11 cellular contexts compared by ENCODE assay signal in the genomic region with DNA sequence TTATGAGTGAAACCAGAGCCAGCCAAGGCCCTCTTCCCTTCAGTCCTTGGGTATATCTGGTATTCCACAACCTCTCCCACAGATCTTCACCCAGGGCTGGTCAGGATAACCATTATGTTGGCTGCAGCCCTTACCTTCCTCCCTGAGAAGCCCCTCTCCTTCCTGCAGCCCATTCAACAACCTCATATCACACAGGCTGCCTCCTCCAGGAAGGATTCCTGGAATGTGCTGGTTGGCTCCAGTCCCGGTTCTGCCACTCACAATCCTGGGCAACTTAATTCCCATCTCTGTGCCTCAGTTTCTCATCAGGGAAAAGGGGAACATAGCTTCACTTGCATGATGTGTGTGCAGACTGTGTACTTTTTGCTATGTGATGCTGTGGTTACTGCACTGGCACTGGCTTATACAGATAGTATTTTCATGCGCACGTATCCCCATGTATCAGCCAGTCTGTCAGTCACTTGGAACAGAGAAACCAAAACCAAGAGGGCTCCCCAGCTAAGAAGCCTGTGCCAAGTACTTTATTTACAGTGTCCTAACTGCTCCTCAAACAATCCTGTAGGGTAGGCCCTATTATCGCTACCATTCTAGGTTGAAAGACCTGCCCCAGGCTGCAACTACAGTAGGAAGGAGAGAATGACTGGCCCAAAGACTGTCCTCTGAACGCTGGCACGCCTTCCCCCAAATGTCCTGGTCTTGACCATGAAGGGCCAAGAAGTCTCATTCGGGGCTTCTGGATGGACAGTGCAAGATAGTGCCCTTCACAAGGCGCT. TPM values are rescaled to one million over a fixed set of nuclear protein-coding genes. Genes with fewer than 3 reads are reported as not detected.
DNase-seq lines count a peak whose midpoint lies in the region; ATAC-seq and TF ChIP-seq lines count a peak whose summit lies in the region.
"Had no signal": no experiment of that assay in that cellular context is flagged by ENCODE, and none has a peak within 500 bp of the region (broad histone marks: within the 10 kb centered on the region; RNA-seq: fewer than 3 reads in every experiment).

No MANE protein-coding gene starts in this region.

- peak overlapping the region; percentile 8 to 64 for H3K27ac ChIP-seq in tibial artery

- no peak for ATAC-seq in activated CD8-positive, alpha-beta T cell treated with anti-CD3 and anti-CD28 coated beads for 36 hours
- ATAC-seq in activated CD8-positive, alpha-beta T cell treated with anti-CD3 and anti-CD28 coated beads, Interleukin-2, amount 10 ng/mL, durations not matched to agents 7 days and 5 days = no peak
- ATAC-seq in mucosa of descending colon (peak; percentile 32), GM21619 (IDR thresholded peaks at IDR 0.05; ENCODE audit: unreplicated experiment) (no peak), HG02885 (IDR thresholded peaks at IDR 0.05; ENCODE audit: poor library complexity, unreplicated experiment) (no peak)

- peaks cover 13% of the 10 kb centered on the region for H3K36me3 Mint-ChIP-seq in activated CD8-positive, alpha-beta T cell treated with anti-CD3 and anti-CD28 coated beads for 36 hours (ENCODE audit: low read depth)
- H3K36me3 Mint-ChIP-seq in activated CD8-positive, alpha-beta T cell treated with anti-CD3 and anti-CD28 coated beads, Interleukin-2, amount 10 ng/mL, durations not matched to agents 7 days and 5 days (ENCODE audit: low read depth) = peaks cover 32% of the 10 kb centered on the region
- H3K36me3 Mint-ChIP-seq in brain = peaks cover 70% of the 10 kb centered on the region

- intact Hi-C loops in activated CD8-positive, alpha-beta T cell treated with anti-CD3 and anti-CD28 coated beads for 36 hours (cut with micrococcal nuclease) = no loop called here
- intact Hi-C loops in mucosa of descending colon (cut with DNase I, micrococcal nuclease) (no loop called here), tibial artery (cut with DNase I; ENCODE audit: low total_unique reads) (no loop called here)

- DNase-seq in activated CD8-positive, alpha-beta T cell treated with anti-CD3 and anti-CD28 coated beads for 36 hours = no peak
- DNase-seq in activated CD8-positive, alpha-beta T cell treated with anti-CD3 and anti-CD28 coated beads, Interleukin-2, amount 10 ng/mL, durations not matched to agents 7 days and 5 days = no peak
- DNase-seq in mucosa of descending colon (peak in 2 of 3 donors; percentile 51 to 59), tibial artery (no peak), Kasumi-1 (lab: John Stamatoyannopoulos, UW) (no peak)
- DNase-seq: ACHN; activated naive CD4-positive, alpha-beta T cell treated with Interleukin-2 at 50 U/mL for 16 hours; NCI-H1092 treated with DMSO at 0.1 percent for 48 hours had no signal

- POLR2A ChIA-PET in activated CD8-positive, alpha-beta T cell treated with anti-CD3 and anti-CD28 coated beads for 36 hours (lab: Charles Lee) = interaction anchor here (2.0 to 2.8 kb wide), 3 partner anchors 43 to 55 kb away, joined by 11 to 14 read pairs (median 12); partner anchors contain the start of gene PIK3C2B
- POLR2A ChIA-PET in activated CD8-positive, alpha-beta T cell treated with anti-CD3 and anti-CD28 coated beads, Interleukin-2, amount 10 ng/mL, durations not matched to agents 7 days and 5 days (lab: Charles Lee) = interaction anchor here (1.5 to 1.9 kb wide), 2 partner anchors 43 to 55 kb away, joined by 4 to 12 read pairs; partner anchors contain the start of gene PIK3C2B

- H3K4me3 Mint-ChIP-seq in activated CD8-positive, alpha-beta T cell treated with anti-CD3 and anti-CD28 coated beads for 36 hours = no peak overlapping the region
- H3K4me3 Mint-ChIP-seq in activated CD8-positive, alpha-beta T cell treated with anti-CD3 and anti-CD28 coated beads, Interleukin-2, amount 10 ng/mL, durations not matched to agents 7 days and 5 days = no peak overlapping the region
- no peak overlapping the region for H3K4me3 Mint-ChIP-seq in brain

- no peaks in the 10 kb centered on the region for H3K36me3 ChIP-seq in mucosa of descending colon (ENCODE audit: low read depth)
- peaks cover 27 to 92% (median 63%) of the 10 kb centered on the region in 3 donors for H3K36me3 ChIP-seq in tibial artery

- H3K4me1 Mint-ChIP-seq in activated CD8-positive, alpha-beta T cell treated with anti-CD3 and anti-CD28 coated beads for 36 hours (ENCODE audit: low read depth) = peaks cover 21% of the 10 kb centered on the region
- H3K4me1 Mint-ChIP-seq in activated CD8-positive, alpha-beta T cell treated with anti-CD3 and anti-CD28 coated beads, Interleukin-2, amount 10 ng/mL, durations not matched to agents 7 days and 5 days (ENCODE audit: low read depth) = peaks cover 34% of the 10 kb centered on the region
- peaks cover 52% of the 10 kb centered on the region for H3K4me1 Mint-ChIP-seq in brain

- H3K27ac Mint-ChIP-seq in activated CD8-positive, alpha-beta T cell treated with anti-CD3 and anti-CD28 coated beads for 36 hours = peak overlapping the region; percentile 39
- H3K27ac Mint-ChIP-seq in activated CD8-positive, alpha-beta T cell treated with anti-CD3 and anti-CD28 coated beads, Interleukin-2, amount 10 ng/mL, durations not matched to agents 7 days and 5 days = no peak overlapping the region
- peak overlapping the region in 3 of 5 experiments; percentile 28 to 68 (median 61) for H3K27ac Mint-ChIP-seq in brain

- CTCF ChIA-PET in activated CD8-positive, alpha-beta T cell treated with anti-CD3 and anti-CD28 coated beads for 36 hours (lab: Charles Lee) = interaction anchor here (0.9 to 26.9 kb wide), 6 partner anchors 15 to 66 kb away, joined by 3 to 1122 read pairs (median 30); partner anchors contain the start of gene PIK3C2B
- CTCF ChIA-PET in activated CD8-positive, alpha-beta T cell treated with anti-CD3 and anti-CD28 coated beads, Interleukin-2, amount 10 ng/mL, durations not matched to agents 7 days and 5 days (lab: Charles Lee) = interaction anchor here (1.1 to 28.2 kb wide), 3 partner anchors 19 to 53 kb away, joined by 4 to 1090 read pairs (median 226); partner anchors contain the start of gene PIK3C2B

- H3K9me3 Mint-ChIP-seq in activated CD8-positive, alpha-beta T cell treated with anti-CD3 and anti-CD28 coated beads for 36 hours = no peaks in the 10 kb centered on the region
- no peaks in the 10 kb centered on the region for H3K9me3 Mint-ChIP-seq in activated CD8-positive, alpha-beta T cell treated with anti-CD3 and anti-CD28 coated beads, Interleukin-2, amount 10 ng/mL, durations not matched to agents 7 days and 5 days (ENCODE audit: insufficient read depth)
- H3K9me3 Mint-ChIP-seq in brain = no peaks in the 10 kb centered on the region

- no peaks in the 10 kb centered on the region for H3K9me3 ChIP-seq in mucosa of descending colon
- H3K9me3 ChIP-seq in tibial artery = no peaks in the 10 kb centered on the region

- no peaks in the 10 kb centered on the region for H3K27me3 Mint-ChIP-seq in activated CD8-positive, alpha-beta T cell treated with anti-CD3 and anti-CD28 coated beads for 36 hours
- no peaks in the 10 kb centered on the region for H3K27me3 Mint-ChIP-seq in activated CD8-positive, alpha-beta T cell treated with anti-CD3 and anti-CD28 coated beads, Interleukin-2, amount 10 ng/mL, durations not matched to agents 7 days and 5 days (ENCODE audit: low read depth)
- no peaks in the 10 kb centered on the region for H3K27me3 Mint-ChIP-seq in brain

- H3K4me1 ChIP-seq in mucosa of descending colon (ENCODE audit: low read depth) = peaks cover 56% of the 10 kb centered on the region
- peaks cover 0 to 18% (median 11%) of the 10 kb centered on the region in 4 donors for H3K4me1 ChIP-seq in tibial artery

- no peaks in the 10 kb centered on the region for H3K27me3 ChIP-seq in tibial artery

- TF ChIP-seq CTCF in activated CD8-positive, alpha-beta T cell treated with anti-CD3 and anti-CD28 coated beads for 36 hours (IDR thresholded peaks at IDR 0.05) = no peak
- TF ChIP-seq CTCF in brain (conservative IDR thresholded peaks at IDR 0.05) (no peak), mucosa of descending colon (IDR thresholded peaks at IDR 0.05) (no peak), tibial artery (IDR thresholded peaks at IDR 0.05) (no peak)

- H3K4me3 ChIP-seq in mucosa of descending colon = no peak overlapping the region
- H3K4me3 ChIP-seq in tibial artery = no peak overlapping the region

RNA-seq across cellular contexts. Expression of gene PPP1R15B, which starts 39.9 kb away (rescaled TPM):
- total RNA-seq in activated CD8-positive, alpha-beta T cell treated with anti-CD3 and anti-CD28 coated beads for 36 hours = 10 to 100 TPM; 63.8 to 64.6 TPM
- 10 to 100 TPM; 64.7 to 66.0 TPM for total RNA-seq in activated CD8-positive, alpha-beta T cell treated with anti-CD3 and anti-CD28 coated beads, Interleukin-2, amount 10 ng/mL, durations not matched to agents 7 days and 5 days
- 11.4 TPM for polyA plus RNA-seq in brain (ENCODE audit: insufficient read depth, low read depth, low replicate concordance)
- 10 to 100 TPM; 56.7 to 60.2 (median 60.1) TPM for total RNA-seq in mucosa of descending colon

RNA-seq across cellular contexts. Expression of gene PIK3C2B, which starts 43.1 kb away (rescaled TPM):
- total RNA-seq in activated CD8-positive, alpha-beta T cell treated with anti-CD3 and anti-CD28 coated beads for 36 hours = 10 to 100 TPM; 26.6 to 28.9 TPM
- 10 to 100 TPM; 26.2 to 28.4 TPM for total RNA-seq in activated CD8-positive, alpha-beta T cell treated with anti-CD3 and anti-CD28 coated beads, Interleukin-2, amount 10 ng/mL, durations not matched to agents 7 days and 5 days
- 15.6 TPM for polyA plus RNA-seq in brain (ENCODE audit: insufficient read depth, low read depth, low replicate concordance)
- 100 to 1,000 TPM in 1 of 3 donors, 10 to 100 TPM in 2; 66.5 to 117 (median 90.4) TPM for total RNA-seq in mucosa of descending colon

Comparison
In these comparisons a context has a peak if more than half of its experiments do, and no peak if none do; other contexts are left out.
1. DNase-seq: peak in mucosa of descending colon (2 of 3); none in activated CD8-positive, alpha-beta T cell treated with anti-CD3 and anti-CD28 coated beads for 36 hours (single experiment), activated CD8-positive, alpha-beta T cell treated with anti-CD3 and anti-CD28 coated beads, Interleukin-2, amount 10 ng/mL, durations not matched to agents 7 days and 5 days (single experiment), tibial artery (0 of 2) and Kasumi-1 (0 of 2).